1 cellular context compared by ENCODE assay signal in genomic region chr18:23545247-23545789, GRCh38.
TF ChIP-seq lines count a peak whose summit lies in the region.

No MANE protein-coding gene starts in this region.

TF ChIP-seq in HepG2, 621 proteins besides CTCF, POLR2A, EP300 and RAD21 (continued from another document and continues in another):
- no peak for TF ChIP-seq FOSL1 (CRISPR knock-in tag; IDR thresholded peaks at IDR 0.05; ENCODE audit: borderline replicate concordance)
- TF ChIP-seq ZNF550 (CRISPR knock-in tag; IDR thresholded peaks at IDR 0.05; ENCODE audit: borderline replicate concordance): no peak
- no peak for TF ChIP-seq ZBTB43 (CRISPR knock-in tag; conservative IDR thresholded peaks at IDR 0.05)
- no peak for TF ChIP-seq JDP2 (CRISPR knock-in tag; IDR thresholded peaks at IDR 0.05; ENCODE audit: borderline replicate concordance)
- 0 out of 2 replicates have a peak, but pooled peaks have one; percentile 19 for TF ChIP-seq ZNF142 (CRISPR knock-in tag; IDR thresholded peaks at IDR 0.05)
- no peak for TF ChIP-seq YEATS2 (CRISPR knock-in tag; IDR thresholded peaks at IDR 0.05; ENCODE audit: borderline replicate concordance)
- TF ChIP-seq SMARCE1 (IDR thresholded peaks at IDR 0.05; ENCODE audit: borderline replicate concordance): no peak
- 0 out of 2 replicates have a peak, but pooled peaks have one; percentile 18 for TF ChIP-seq TFE3 (CRISPR knock-in tag; IDR thresholded peaks at IDR 0.05)
- peak; percentile 75 for TF ChIP-seq SAP130 (CRISPR knock-in tag; IDR thresholded peaks at IDR 0.05; ENCODE audit: low read depth)
- peak; percentile 59; the same call in 1 of the 2 replicates for TF ChIP-seq CEBPG (CRISPR knock-in tag; IDR thresholded peaks at IDR 0.05)
- TF ChIP-seq ZMYM4 (CRISPR knock-in tag; IDR thresholded peaks at IDR 0.05): peak; percentile 88
- TF ChIP-seq ZNF124 (CRISPR knock-in tag; IDR thresholded peaks at IDR 0.05): peak; percentile 46; the same call in 1 of the 2 replicates
- TF ChIP-seq ZSCAN12 (CRISPR knock-in tag; IDR thresholded peaks at IDR 0.05): no peak
- TF ChIP-seq HMGXB4 (CRISPR knock-in tag; IDR thresholded peaks at IDR 0.05; ENCODE audit: borderline replicate concordance in 1 of 2, low read depth in 1 of 2): no peak
- TF ChIP-seq FOXA1 (IDR thresholded peaks at IDR 0.05): peak; percentile 75
- TF ChIP-seq FOXA1 (CRISPR knock-in tag; IDR thresholded peaks at IDR 0.05): peak; percentile 94
- no peak for TF ChIP-seq GMEB2 (CRISPR knock-in tag; IDR thresholded peaks at IDR 0.05; ENCODE audit: low read depth)
- no peak for TF ChIP-seq HOXA5 (CRISPR knock-in tag; IDR thresholded peaks at IDR 0.05)
- peak; percentile 61 for TF ChIP-seq ASH2L (IDR thresholded peaks at IDR 0.05; ENCODE audit: insufficient read length, low read depth, low read length)
- no peak for TF ChIP-seq KIAA2018 (CRISPR knock-in tag; IDR thresholded peaks at IDR 0.05; ENCODE audit: borderline replicate concordance)
- no peak for TF ChIP-seq CREB3 (CRISPR knock-in tag; IDR thresholded peaks at IDR 0.05)
- TF ChIP-seq SMAD9 (CRISPR knock-in tag; IDR thresholded peaks at IDR 0.05): no peak
- TF ChIP-seq KLF6 (CRISPR knock-in tag; IDR thresholded peaks at IDR 0.05): 0 out of 2 replicates have a peak, but pooled peaks have one; percentile 30
- TF ChIP-seq NCOR1 (IDR thresholded peaks at IDR 0.05; ENCODE audit: borderline replicate concordance, low read length): peak; percentile 85
- no peak for TF ChIP-seq TOE1 (CRISPR knock-in tag; IDR thresholded peaks at IDR 0.05)
- 0 out of 2 replicates have a peak, but pooled peaks have one; percentile 35 for TF ChIP-seq ARNT2 (CRISPR knock-in tag; IDR thresholded peaks at IDR 0.05; ENCODE audit: low read depth)
- no peak for TF ChIP-seq KLF9 (CRISPR knock-in tag; IDR thresholded peaks at IDR 0.05; ENCODE audit: low read depth)
- no peak for TF ChIP-seq CEBPZ (IDR thresholded peaks at IDR 0.05; ENCODE audit: low read length)
